In genomic region chr22:33271390-33272161, GRCh38 we compare ENCODE assay signal across 1 cellular context.
A peak's percentile ranks its signal among the peaks of the same experiment; 100 is the strongest.
TF ChIP-seq lines count a peak whose summit lies in the region.

No MANE protein-coding gene starts in this region.

TF ChIP-seq in HepG2, 621 proteins besides CTCF, POLR2A, EP300 and RAD21 (continued from another document):
- TF ChIP-seq ZNF512B (CRISPR knock-in tag; IDR thresholded peaks at IDR 0.05; ENCODE audit: borderline replicate concordance) (no peak; the same call in 1 of the 2 replicates), SNAI1 (CRISPR knock-in tag; IDR thresholded peaks at IDR 0.05; ENCODE audit: borderline replicate concordance) (no peak), ZNF777 (CRISPR knock-in tag; IDR thresholded peaks at IDR 0.05) (0 out of 2 replicates have a peak, but pooled peaks have one; percentile 11), ZNF263 (CRISPR knock-in tag; IDR thresholded peaks at IDR 0.05) (0 out of 2 replicates have a peak, but pooled peaks have one; percentile 10), KLF15 (CRISPR knock-in tag; IDR thresholded peaks at IDR 0.05; ENCODE audit: borderline replicate concordance) (no peak), ZNF230 (CRISPR knock-in tag; IDR thresholded peaks at IDR 0.05) (no peak), FOXA1 (IDR thresholded peaks at IDR 0.05) (no peak), FOXA1 (CRISPR knock-in tag; IDR thresholded peaks at IDR 0.05) (no peak)
TF ChIP-seq in HepG2: peak in this region for 5.
